Comparison of ENCODE assay signal across 18 cellular contexts in genomic region chr1:239155466-239155865, GRCh38.
"Had no signal": no experiment of that assay in that cellular context is flagged by ENCODE, and none has a peak within 500 bp of the region (broad histone marks: within the 10 kb centered on the region; RNA-seq: fewer than 3 reads in every experiment).

No MANE protein-coding gene starts in this region.

- H3K9me3 ChIP-seq: esophagus squamous epithelium, tibial artery had no signal

- ATAC-seq: natural killer cell had no signal

- DNase-seq: activated CD4-positive, alpha-beta T cell treated with anti-CD3 and anti-CD28 coated beads for 1 hour; activated CD8-positive, alpha-beta memory T cell treated with anti-CD3 and anti-CD28 coated beads for 24 hours; activated CD8-positive, alpha-beta memory T cell treated with anti-CD3 and anti-CD28 coated beads, Interleukin-2, amount 50 U/mL, for 48 hours; activated effector memory CD4-positive, alpha-beta T cell treated with Interleukin-2 at 50 U/mL for 16 hours; activated naive CD4-positive, alpha-beta T cell treated with anti-CD3 and anti-CD28 coated beads, Interleukin-2, amount 50 U/mL, for 16 hours; activated T-cell treated with anti-CD3 and anti-CD28 coated beads, Interleukin-2, amount 50 U/mL, for 48 hours; effector memory CD4-positive, alpha-beta T cell; esophagus squamous epithelium; natural killer cell; retina; stimulated activated CD4-positive, alpha-beta T cell treated with anti-CD3 and anti-CD28 coated beads, Interleukin-12 subunit alpha, Interleukin-12 subunit beta, amount 100 ng/mL, for 4 hours; stimulated activated CD4-positive, alpha-beta T cell treated with anti-CD3 and anti-CD28 coated beads, Interleukin-1b, Interleukin-23, amount 100 ng/mL, for 48 hours; stimulated activated CD8-positive, alpha-beta memory T cell treated with anti-CD3 and anti-CD28 coated beads, Interleukin-4, amount 100 ng/mL, for 48 hours; stimulated activated naive CD4-positive, alpha-beta T cell treated with Interleukin-2 at 50 U/mL for 16 hours; tibial artery; WERI-Rb-1 had no signal

- H3K4me1 Mint-ChIP-seq: memory B cell, natural killer cell had no signal

- H3K4me3 ChIP-seq: esophagus squamous epithelium, tibial artery had no signal

- H3K9me3 Mint-ChIP-seq: dendritic cell treated with granulocyte-macrophage colony-stimulating factor and Interleukin-4, amounts not matched to agents 40 ng/mL and 50 ng/mL, for 4 days had no signal

- H3K36me3 Mint-ChIP-seq: memory B cell, natural killer cell had no signal

- H3K4me1 ChIP-seq: esophagus squamous epithelium, tibial artery had no signal

- H3K27ac ChIP-seq: esophagus squamous epithelium, tibial artery, WERI-Rb-1 had no signal

- H3K4me3 Mint-ChIP-seq: dendritic cell treated with granulocyte-macrophage colony-stimulating factor and Interleukin-4, amounts not matched to agents 40 ng/mL and 50 ng/mL, for 4 days; memory B cell; natural killer cell had no signal

- H3K27ac Mint-ChIP-seq: dendritic cell treated with granulocyte-macrophage colony-stimulating factor and Interleukin-4, amounts not matched to agents 40 ng/mL and 50 ng/mL, for 4 days; memory B cell; natural killer cell had no signal

- H3K36me3 ChIP-seq: esophagus squamous epithelium, tibial artery, WERI-Rb-1 had no signal

- H3K27me3 Mint-ChIP-seq: dendritic cell treated with granulocyte-macrophage colony-stimulating factor and Interleukin-4, amounts not matched to agents 40 ng/mL and 50 ng/mL, for 4 days; memory B cell had no signal

- H3K27me3 ChIP-seq: esophagus squamous epithelium, tibial artery had no signal
